ENCODE assay signal across 20 cellular contexts in the genomic region with DNA sequence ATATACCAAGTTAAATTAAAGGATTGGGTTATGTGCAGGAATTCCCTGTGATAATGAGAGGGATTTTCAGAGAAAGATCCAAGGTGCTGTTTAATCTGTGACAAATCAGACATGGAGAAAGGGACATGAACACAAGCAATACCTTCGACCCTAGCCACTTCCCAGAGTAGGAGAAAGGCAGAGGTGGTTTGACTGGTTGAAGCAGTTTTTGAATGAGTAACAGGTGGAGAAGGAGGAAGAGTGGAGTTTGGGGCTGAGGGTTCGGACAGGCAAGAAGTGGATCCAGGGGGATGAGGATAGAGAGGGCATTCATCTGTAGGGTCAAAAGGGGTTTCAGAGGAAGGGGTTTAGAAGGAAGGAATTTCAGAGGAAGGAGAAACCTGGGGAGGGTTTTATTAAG. TPM values are rescaled to one million over a fixed set of nuclear protein-coding genes. Genes with fewer than 3 reads are reported as not detected.
DNase-seq lines count a peak whose midpoint lies in the region; ATAC-seq and TF ChIP-seq lines count a peak whose summit lies in the region.
"Had no signal": no experiment of that assay in that cellular context is flagged by ENCODE, and none has a peak within 500 bp of the region (broad histone marks: within the 10 kb centered on the region; RNA-seq: fewer than 3 reads in every experiment).

No MANE protein-coding gene starts in this region.

- no peak for TF ChIP-seq CTCF in mesothelial cell of epicardium (IDR thresholded peaks at IDR 0.05; ENCODE audit: unreplicated experiment)

- H3K4me3 Mint-ChIP-seq in effector memory CD8-positive, alpha-beta T cell, result no peak overlapping the region
- H3K4me3 Mint-ChIP-seq in mesothelial cell of epicardium, result no peak overlapping the region
- no peak overlapping the region for H3K4me3 Mint-ChIP-seq in natural killer cell treated with Interleukin-12 subunit alpha and Interleukin-12 subunit beta and Interleukin-15 and Interleukin-18, amount 100 ng/mL, for 72 hours
- H3K4me3 Mint-ChIP-seq: B cell; CD14-positive monocyte; CD4-positive, alpha-beta T cell; GM23338; H9 had no signal

- peaks cover 27 to 57% of the 10 kb centered on the region in 2 donors for H3K4me1 Mint-ChIP-seq in effector memory CD8-positive, alpha-beta T cell (ENCODE audit: low read depth in 2 of 2)
- no peaks in the 10 kb centered on the region for H3K4me1 Mint-ChIP-seq in mesothelial cell of epicardium
- H3K4me1 Mint-ChIP-seq in natural killer cell treated with Interleukin-12 subunit alpha and Interleukin-12 subunit beta and Interleukin-15 and Interleukin-18, amount 100 ng/mL, for 72 hours (ENCODE audit: low read depth in 2 of 2), result peaks cover 34 to 47% of the 10 kb centered on the region in 2 donors
- H3K4me1 Mint-ChIP-seq: B cell, CD14-positive monocyte, GM23338 had no signal

- H3K36me3 Mint-ChIP-seq in effector memory CD8-positive, alpha-beta T cell (ENCODE audit: insufficient read depth), result peaks cover 6% of the 10 kb centered on the region
- H3K36me3 Mint-ChIP-seq in mesothelial cell of epicardium, result peaks cover 14% of the 10 kb centered on the region
- peaks cover 35% of the 10 kb centered on the region for H3K36me3 Mint-ChIP-seq in natural killer cell treated with Interleukin-12 subunit alpha and Interleukin-12 subunit beta and Interleukin-15 and Interleukin-18, amount 100 ng/mL, for 72 hours

- H3K9me3 Mint-ChIP-seq in effector memory CD8-positive, alpha-beta T cell, result peaks cover 11 to 19% of the 10 kb centered on the region in 2 donors
- peaks cover 65% of the 10 kb centered on the region for H3K9me3 Mint-ChIP-seq in mesothelial cell of epicardium
- H3K9me3 Mint-ChIP-seq in natural killer cell treated with Interleukin-12 subunit alpha and Interleukin-12 subunit beta and Interleukin-15 and Interleukin-18, amount 100 ng/mL, for 72 hours, result peaks cover 3% of the 10 kb centered on the region

- no peak for ATAC-seq in effector memory CD8-positive, alpha-beta T cell (replicated peaks)
- ATAC-seq in esophagus mucosa, result peak; percentile 68
- no peak for ATAC-seq in natural killer cell treated with Interleukin-12 subunit alpha and Interleukin-12 subunit beta and Interleukin-15 and Interleukin-18, amount 100 ng/mL, for 72 hours
- ATAC-seq: GM23338, HCT116 had no signal

- peak overlapping the region; percentile 33 to 86 for H3K27ac Mint-ChIP-seq in effector memory CD8-positive, alpha-beta T cell
- no peak overlapping the region for H3K27ac Mint-ChIP-seq in mesothelial cell of epicardium
- H3K27ac Mint-ChIP-seq in natural killer cell treated with Interleukin-12 subunit alpha and Interleukin-12 subunit beta and Interleukin-15 and Interleukin-18, amount 100 ng/mL, for 72 hours, result peak overlapping the region in 1 of 2 donors; percentile 3
- H3K27ac Mint-ChIP-seq: B cell; CD14-positive monocyte; CD4-positive, alpha-beta T cell; GM23338; H9 had no signal

- no peaks in the 10 kb centered on the region for H3K27me3 Mint-ChIP-seq in effector memory CD8-positive, alpha-beta T cell
- H3K27me3 Mint-ChIP-seq in mesothelial cell of epicardium (ENCODE audit: low read depth), result no peaks in the 10 kb centered on the region
- peaks cover 0 to 2% of the 10 kb centered on the region in 2 donors for H3K27me3 Mint-ChIP-seq in natural killer cell treated with Interleukin-12 subunit alpha and Interleukin-12 subunit beta and Interleukin-15 and Interleukin-18, amount 100 ng/mL, for 72 hours
- H3K27me3 Mint-ChIP-seq: CD4-positive, alpha-beta T cell had no signal

- DNase-seq in DMS53 (lab: John Stamatoyannopoulos, UW) (peak; percentile 33), DMS53 treated with DMSO at 0.1 percent for 48 hours (lab: John Stamatoyannopoulos, UW; ENCODE audit: unreplicated experiment) (no peak), ureter (ENCODE audit: low spot score) (peak; percentile 44), NCI-H1092 (lab: John Stamatoyannopoulos, UW) (no peak), mesothelial cell of epicardium (ENCODE audit: low spot score in 2 of 2, unreplicated experiment in 2 of 2) (no peak)
- DNase-seq in effector memory CD8-positive, alpha-beta T cell, result no peak
- no peak for DNase-seq in natural killer cell treated with Interleukin-12 subunit alpha and Interleukin-12 subunit beta and Interleukin-15 and Interleukin-18, amount 100 ng/mL, for 72 hours (ENCODE audit: low spot score)
- DNase-seq: CD4-positive, alpha-beta T cell; CD8-positive, alpha-beta memory T cell; DMS153; DMS79 treated with DMSO at 0.1 percent for 48 hours; GF-D8; H9 had no signal

RNA-seq across cellular contexts. Expression of a gene that starts 27.4 kb away (rescaled TPM):
- total RNA-seq in esophagus mucosa (86.9 TPM), ureter (688 TPM), mesothelial cell of epicardium (3.8 to 4.8 TPM (median 4.3 TPM) in 3 replicates)
- total RNA-seq in natural killer cell treated with Interleukin-12 subunit alpha and Interleukin-12 subunit beta and Interleukin-15 and Interleukin-18, amount 100 ng/mL, for 72 hours, result under 1 TPM in 1 of 2 donors, not detected in 1; 0.59 TPM
- total RNA-seq: B cell; CD4-positive, alpha-beta T cell; Daoy; G401; GM23338 had no signal

Comparison
In these comparisons a context has a peak if more than half of its experiments do, and no peak if none do; other contexts are left out.
1. DNase-seq: peak in DMS53 (single experiment) and ureter (single experiment); none in DMS53 treated with DMSO at 0.1 percent for 48 hours (single experiment), effector memory CD8-positive, alpha-beta T cell (0 of 3), NCI-H1092 (single experiment), mesothelial cell of epicardium (0 of 2) and natural killer cell treated with Interleukin-12 subunit alpha and Interleukin-12 subunit beta and Interleukin-15 and Interleukin-18, amount 100 ng/mL, for 72 hours (single experiment).
2. RNA of a gene that starts 27.4 kb away (total RNA-seq): 688 TPM in ureter (single experiment) and 86.9 TPM in esophagus mucosa (single experiment); 3.8 to 4.8 TPM in mesothelial cell of epicardium and 0.59 TPM in natural killer cell treated with Interleukin-12 subunit alpha and Interleukin-12 subunit beta and Interleukin-15 and Interleukin-18, amount 100 ng/mL, for 72 hours; every median in the first group is over 10 times any median in the second.